In the genomic region with DNA sequence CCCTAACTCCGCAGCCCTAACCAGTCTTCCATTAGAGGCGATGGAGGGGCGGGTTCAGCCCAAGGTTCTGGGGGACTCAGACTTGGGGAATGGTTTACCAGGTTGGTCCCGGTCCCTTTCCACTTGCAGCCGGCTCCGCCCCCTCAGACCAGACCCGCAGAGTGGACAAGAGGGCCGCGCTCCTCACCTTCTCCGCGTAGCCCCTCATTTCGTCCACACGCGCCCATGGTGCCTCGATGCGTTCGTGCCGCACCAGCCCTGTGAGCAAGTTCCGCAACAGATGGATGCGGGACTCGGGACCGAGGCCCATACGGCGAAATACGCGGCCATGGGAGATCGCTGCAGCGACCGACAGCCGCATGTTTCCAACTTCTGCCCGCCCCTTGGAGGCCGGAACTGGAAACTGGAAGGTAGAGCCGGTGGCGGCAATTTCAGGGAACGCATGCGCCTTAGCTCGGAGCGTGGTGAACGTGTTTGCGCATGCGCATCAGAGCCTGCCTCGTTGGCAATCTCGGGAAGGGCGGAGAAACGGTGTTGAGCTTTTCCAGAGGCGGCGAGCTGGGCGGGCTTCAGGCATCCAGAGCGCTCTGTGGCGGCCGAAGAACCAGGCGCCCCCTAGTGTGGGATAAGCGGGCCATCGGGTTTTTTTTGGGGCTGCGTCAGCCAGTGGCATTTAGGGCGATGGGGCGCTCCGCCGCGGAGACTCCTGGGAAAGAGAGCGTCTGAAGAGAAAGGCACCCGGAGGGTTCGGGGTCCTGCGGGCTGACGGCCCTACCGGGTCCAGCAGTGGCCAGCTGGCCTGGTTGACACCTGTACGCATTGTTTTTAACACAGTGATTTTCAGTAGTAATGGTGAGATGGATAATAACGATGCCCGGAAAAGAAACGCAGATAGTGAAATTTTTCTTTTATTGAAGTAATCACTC, we compare ENCODE assay signal across 1 cellular context.
TF ChIP-seq lines count a peak whose summit lies in the region.

A gene (minus strand): TSS at position 405 of the 926 bp plus-strand sequence. CDS start 44 bp downstream, at position 361.

TF ChIP-seq in HepG2, 621 proteins besides CTCF, POLR2A, EP300 and RAD21 (continued from another document):
- TF ChIP-seq, protein P1, sequence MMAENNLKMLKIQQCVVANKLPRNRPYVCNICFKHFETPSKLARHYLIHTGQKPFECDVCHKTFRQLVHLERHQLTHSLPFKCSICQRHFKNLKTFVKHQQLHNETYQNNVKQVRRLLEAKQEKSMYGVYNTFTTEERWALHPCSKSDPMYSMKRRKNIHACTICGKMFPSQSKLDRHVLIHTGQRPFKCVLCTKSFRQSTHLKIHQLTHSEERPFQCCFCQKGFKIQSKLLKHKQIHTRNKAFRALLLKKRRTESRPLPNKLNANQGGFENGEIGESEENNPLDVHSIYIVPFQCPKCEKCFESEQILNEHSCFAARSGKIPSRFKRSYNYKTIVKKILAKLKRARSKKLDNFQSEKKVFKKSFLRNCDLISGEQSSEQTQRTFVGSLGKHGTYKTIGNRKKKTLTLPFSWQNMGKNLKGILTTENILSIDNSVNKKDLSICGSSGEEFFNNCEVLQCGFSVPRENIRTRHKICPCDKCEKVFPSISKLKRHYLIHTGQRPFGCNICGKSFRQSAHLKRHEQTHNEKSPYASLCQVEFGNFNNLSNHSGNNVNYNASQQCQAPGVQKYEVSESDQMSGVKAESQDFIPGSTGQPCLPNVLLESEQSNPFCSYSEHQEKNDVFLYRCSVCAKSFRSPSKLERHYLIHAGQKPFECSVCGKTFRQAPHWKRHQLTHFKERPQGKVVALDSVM (CRISPR knock-in tag; IDR thresholded peaks at IDR 0.05): peak; percentile 65
- TF ChIP-seq SAP130 (CRISPR knock-in tag; IDR thresholded peaks at IDR 0.05; ENCODE audit: low read depth) (peak; percentile 97), ETV5 (CRISPR knock-in tag; IDR thresholded peaks at IDR 0.05; ENCODE audit: borderline replicate concordance) (peak; percentile 92), ZNF616 (CRISPR knock-in tag; IDR thresholded peaks at IDR 0.05; ENCODE audit: low read depth) (peak; percentile 90; the same call in 1 of the 2 replicates), ZNF468 (CRISPR knock-in tag; IDR thresholded peaks at IDR 0.05) (0 out of 2 replicates have a peak, but pooled peaks have one; percentile 35), REL (CRISPR knock-in tag; conservative IDR thresholded peaks at IDR 0.05) (peak; percentile 95), ZNF260 (CRISPR knock-in tag; IDR thresholded peaks at IDR 0.05; ENCODE audit: borderline replicate concordance, low read depth) (no peak), YEATS2 (CRISPR knock-in tag; IDR thresholded peaks at IDR 0.05; ENCODE audit: borderline replicate concordance) (peak; percentile 96), ZNF430 (CRISPR knock-in tag; IDR thresholded peaks at IDR 0.05) (peak; percentile 99), ZNF567 (CRISPR knock-in tag; IDR thresholded peaks at IDR 0.05; ENCODE audit: borderline replicate concordance) (no peak), RORA (CRISPR knock-in tag; IDR thresholded peaks at IDR 0.05) (no peak), CC2D1A (CRISPR knock-in tag; IDR thresholded peaks at IDR 0.05) (no peak), DNMT3B (CRISPR knock-in tag; conservative IDR thresholded peaks at IDR 0.05) (no peak), SMAD3 (CRISPR knock-in tag; IDR thresholded peaks at IDR 0.05) (peak; percentile 56; the same call in 1 of the 2 replicates), ZNF773 (CRISPR knock-in tag; IDR thresholded peaks at IDR 0.05; ENCODE audit: borderline replicate concordance) (no peak), CREB1 (IDR thresholded peaks at IDR 0.05) (peak; percentile 32), CREB1 (CRISPR knock-in tag; IDR thresholded peaks at IDR 0.05) (peak; percentile 64; the same call in 1 of the 2 replicates), ARNT (IDR thresholded peaks at IDR 0.05) (no peak), NFIB (CRISPR knock-in tag; IDR thresholded peaks at IDR 0.05; ENCODE audit: borderline replicate concordance) (no peak), SUZ12 (IDR thresholded peaks at IDR 0.05; ENCODE audit: low read depth, low read length) (no peak), PRMT3 (CRISPR knock-in tag; IDR thresholded peaks at IDR 0.05; ENCODE audit: borderline replicate concordance, low read depth) (peak; percentile 97; the same call in 1 of the 2 replicates), HDAC1 (CRISPR knock-in tag; IDR thresholded peaks at IDR 0.05) (peak; percentile 93; the same call in 1 of the 2 replicates), ZNF431 (CRISPR knock-in tag; IDR thresholded peaks at IDR 0.05; ENCODE audit: borderline replicate concordance, low read depth) (peak; percentile 96), CBFB (CRISPR knock-in tag; IDR thresholded peaks at IDR 0.05) (peak; percentile 54), ZNF678 (CRISPR knock-in tag; IDR thresholded peaks at IDR 0.05) (0 out of 2 replicates have a peak, but pooled peaks have one; percentile 90)
- TF ChIP-seq, protein P2, sequence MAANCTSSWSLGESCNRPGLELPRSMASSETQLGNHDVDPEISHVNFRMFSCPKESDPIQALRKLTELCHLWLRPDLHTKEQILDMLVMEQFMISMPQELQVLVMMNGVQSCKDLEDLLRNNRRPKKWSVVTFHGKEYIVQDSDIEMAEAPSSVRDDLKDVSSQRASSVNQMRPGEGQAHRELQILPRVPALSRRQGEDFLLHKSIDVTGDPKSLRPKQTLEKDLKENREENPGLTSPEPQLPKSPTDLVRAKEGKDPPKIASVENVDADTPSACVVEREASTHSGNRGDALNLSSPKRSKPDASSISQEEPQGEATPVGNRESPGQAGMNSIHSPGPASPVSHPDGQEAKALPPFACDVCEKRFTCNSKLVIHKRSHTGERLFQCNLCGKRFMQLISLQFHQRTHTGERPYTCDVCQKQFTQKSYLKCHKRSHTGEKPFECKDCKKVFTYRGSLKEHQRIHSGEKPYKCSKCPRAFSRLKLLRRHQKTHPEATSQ (CRISPR knock-in tag; IDR thresholded peaks at IDR 0.05; ENCODE audit: borderline replicate concordance): peak; percentile 87
- TF ChIP-seq, protein P3, sequence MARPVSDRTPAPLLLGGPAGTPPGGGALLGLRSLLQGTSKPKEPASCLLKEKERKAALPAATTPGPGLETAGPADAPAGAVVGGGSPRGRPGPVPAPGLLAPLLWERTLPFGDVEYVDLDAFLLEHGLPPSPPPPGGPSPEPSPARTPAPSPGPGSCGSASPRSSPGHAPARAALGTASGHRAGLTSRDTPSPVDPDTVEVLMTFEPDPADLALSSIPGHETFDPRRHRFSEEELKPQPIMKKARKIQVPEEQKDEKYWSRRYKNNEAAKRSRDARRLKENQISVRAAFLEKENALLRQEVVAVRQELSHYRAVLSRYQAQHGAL (CRISPR knock-in tag; IDR thresholded peaks at IDR 0.05; ENCODE audit: not compliant biosample characterization): peak; percentile 52
- TF ChIP-seq, protein P4, sequence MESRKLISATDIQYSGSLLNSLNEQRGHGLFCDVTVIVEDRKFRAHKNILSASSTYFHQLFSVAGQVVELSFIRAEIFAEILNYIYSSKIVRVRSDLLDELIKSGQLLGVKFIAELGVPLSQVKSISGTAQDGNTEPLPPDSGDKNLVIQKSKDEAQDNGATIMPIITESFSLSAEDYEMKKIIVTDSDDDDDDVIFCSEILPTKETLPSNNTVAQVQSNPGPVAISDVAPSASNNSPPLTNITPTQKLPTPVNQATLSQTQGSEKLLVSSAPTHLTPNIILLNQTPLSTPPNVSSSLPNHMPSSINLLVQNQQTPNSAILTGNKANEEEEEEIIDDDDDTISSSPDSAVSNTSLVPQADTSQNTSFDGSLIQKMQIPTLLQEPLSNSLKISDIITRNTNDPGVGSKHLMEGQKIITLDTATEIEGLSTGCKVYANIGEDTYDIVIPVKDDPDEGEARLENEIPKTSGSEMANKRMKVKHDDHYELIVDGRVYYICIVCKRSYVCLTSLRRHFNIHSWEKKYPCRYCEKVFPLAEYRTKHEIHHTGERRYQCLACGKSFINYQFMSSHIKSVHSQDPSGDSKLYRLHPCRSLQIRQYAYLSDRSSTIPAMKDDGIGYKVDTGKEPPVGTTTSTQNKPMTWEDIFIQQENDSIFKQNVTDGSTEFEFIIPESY (CRISPR knock-in tag; IDR thresholded peaks at IDR 0.05): 0 out of 2 replicates have a peak, but pooled peaks have one; percentile 17
- TF ChIP-seq, protein P5, sequence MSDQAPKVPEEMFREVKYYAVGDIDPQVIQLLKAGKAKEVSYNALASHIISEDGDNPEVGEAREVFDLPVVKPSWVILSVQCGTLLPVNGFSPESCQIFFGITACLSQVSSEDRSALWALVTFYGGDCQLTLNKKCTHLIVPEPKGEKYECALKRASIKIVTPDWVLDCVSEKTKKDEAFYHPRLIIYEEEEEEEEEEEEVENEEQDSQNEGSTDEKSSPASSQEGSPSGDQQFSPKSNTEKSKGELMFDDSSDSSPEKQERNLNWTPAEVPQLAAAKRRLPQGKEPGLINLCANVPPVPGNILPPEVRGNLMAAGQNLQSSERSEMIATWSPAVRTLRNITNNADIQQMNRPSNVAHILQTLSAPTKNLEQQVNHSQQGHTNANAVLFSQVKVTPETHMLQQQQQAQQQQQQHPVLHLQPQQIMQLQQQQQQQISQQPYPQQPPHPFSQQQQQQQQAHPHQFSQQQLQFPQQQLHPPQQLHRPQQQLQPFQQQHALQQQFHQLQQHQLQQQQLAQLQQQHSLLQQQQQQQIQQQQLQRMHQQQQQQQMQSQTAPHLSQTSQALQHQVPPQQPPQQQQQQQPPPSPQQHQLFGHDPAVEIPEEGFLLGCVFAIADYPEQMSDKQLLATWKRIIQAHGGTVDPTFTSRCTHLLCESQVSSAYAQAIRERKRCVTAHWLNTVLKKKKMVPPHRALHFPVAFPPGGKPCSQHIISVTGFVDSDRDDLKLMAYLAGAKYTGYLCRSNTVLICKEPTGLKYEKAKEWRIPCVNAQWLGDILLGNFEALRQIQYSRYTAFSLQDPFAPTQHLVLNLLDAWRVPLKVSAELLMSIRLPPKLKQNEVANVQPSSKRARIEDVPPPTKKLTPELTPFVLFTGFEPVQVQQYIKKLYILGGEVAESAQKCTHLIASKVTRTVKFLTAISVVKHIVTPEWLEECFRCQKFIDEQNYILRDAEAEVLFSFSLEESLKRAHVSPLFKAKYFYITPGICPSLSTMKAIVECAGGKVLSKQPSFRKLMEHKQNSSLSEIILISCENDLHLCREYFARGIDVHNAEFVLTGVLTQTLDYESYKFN (CRISPR knock-in tag; conservative IDR thresholded peaks at IDR 0.05): peak; percentile 62
- TF ChIP-seq, protein P6, sequence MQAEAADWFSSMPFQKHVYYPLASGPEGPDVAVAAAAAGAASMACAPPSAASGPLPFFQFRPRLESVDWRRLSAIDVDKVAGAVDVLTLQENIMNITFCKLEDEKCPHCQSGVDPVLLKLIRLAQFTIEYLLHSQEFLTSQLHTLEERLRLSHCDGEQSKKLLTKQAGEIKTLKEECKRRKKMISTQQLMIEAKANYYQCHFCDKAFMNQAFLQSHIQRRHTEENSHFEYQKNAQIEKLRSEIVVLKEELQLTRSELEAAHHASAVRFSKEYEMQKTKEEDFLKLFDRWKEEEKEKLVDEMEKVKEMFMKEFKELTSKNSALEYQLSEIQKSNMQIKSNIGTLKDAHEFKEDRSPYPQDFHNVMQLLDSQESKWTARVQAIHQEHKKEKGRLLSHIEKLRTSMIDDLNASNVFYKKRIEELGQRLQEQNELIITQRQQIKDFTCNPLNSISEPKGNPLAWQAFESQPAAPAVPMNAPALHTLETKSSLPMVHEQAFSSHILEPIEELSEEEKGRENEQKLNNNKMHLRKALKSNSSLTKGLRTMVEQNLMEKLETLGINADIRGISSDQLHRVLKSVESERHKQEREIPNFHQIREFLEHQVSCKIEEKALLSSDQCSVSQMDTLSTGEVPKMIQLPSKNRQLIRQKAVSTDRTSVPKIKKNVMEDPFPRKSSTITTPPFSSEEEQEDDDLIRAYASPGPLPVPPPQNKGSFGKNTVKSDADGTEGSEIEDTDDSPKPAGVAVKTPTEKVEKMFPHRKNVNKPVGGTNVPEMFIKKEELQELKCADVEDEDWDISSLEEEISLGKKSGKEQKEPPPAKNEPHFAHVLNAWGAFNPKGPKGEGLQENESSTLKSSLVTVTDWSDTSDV (CRISPR knock-in tag; IDR thresholded peaks at IDR 0.05): peak; percentile 79; the same call in 1 of the 2 replicates
- TF ChIP-seq, protein P7, sequence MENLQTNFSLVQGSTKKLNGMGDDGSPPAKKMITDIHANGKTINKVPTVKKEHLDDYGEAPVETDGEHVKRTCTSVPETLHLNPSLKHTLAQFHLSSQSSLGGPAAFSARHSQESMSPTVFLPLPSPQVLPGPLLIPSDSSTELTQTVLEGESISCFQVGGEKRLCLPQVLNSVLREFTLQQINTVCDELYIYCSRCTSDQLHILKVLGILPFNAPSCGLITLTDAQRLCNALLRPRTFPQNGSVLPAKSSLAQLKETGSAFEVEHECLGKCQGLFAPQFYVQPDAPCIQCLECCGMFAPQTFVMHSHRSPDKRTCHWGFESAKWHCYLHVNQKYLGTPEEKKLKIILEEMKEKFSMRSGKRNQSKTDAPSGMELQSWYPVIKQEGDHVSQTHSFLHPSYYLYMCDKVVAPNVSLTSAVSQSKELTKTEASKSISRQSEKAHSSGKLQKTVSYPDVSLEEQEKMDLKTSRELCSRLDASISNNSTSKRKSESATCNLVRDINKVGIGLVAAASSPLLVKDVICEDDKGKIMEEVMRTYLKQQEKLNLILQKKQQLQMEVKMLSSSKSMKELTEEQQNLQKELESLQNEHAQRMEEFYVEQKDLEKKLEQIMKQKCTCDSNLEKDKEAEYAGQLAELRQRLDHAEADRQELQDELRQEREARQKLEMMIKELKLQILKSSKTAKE (CRISPR knock-in tag; IDR thresholded peaks at IDR 0.05; ENCODE audit: borderline replicate concordance): peak; percentile 71
